In genomic region chr5:149561848-149562247, GRCh38 we compare ENCODE assay signal across 8 cellular contexts. TPM values are rescaled to one million over a fixed set of nuclear protein-coding genes. Genes with fewer than 3 reads are reported as not detected.
DNase-seq lines count a peak whose midpoint lies in the region; ATAC-seq and TF ChIP-seq lines count a peak whose summit lies in the region.

No MANE protein-coding gene starts in this region.

- no peaks in the 10 kb centered on the region for H3K9me3 ChIP-seq in HUES48 (ENCODE audit: control insufficient read depth, insufficient read depth, low read length)
- no peaks in the 10 kb centered on the region for H3K9me3 ChIP-seq in ascending aorta
- H3K9me3 ChIP-seq in thyroid gland, result no peaks in the 10 kb centered on the region

- H3K4me3 ChIP-seq in AG09309 (ENCODE audit: control insufficient read depth, low read depth, low read length) (no peak overlapping the region), HUES48 (ENCODE audit: low read depth, low read length) (peak overlapping the region; percentile 3; the same call in 1 of the 2 replicates), ascending aorta (no peak overlapping the region), thyroid gland (replicated peaks in 1 of 3) (no peak overlapping the region)

- H3K27ac ChIP-seq in HUES48 (ENCODE audit: low read depth, low read length) (peak overlapping the region; percentile 97), ascending aorta (peak overlapping the region; percentile 82 to 92), thyroid gland (peak overlapping the region; percentile 56 to 64 (median 62))

- TF ChIP-seq CTCF in AG09309 (IDR thresholded peaks at IDR 0.05; ENCODE audit: control insufficient read depth, insufficient read depth, low read depth, low read length, missing control alignments), result no peak
- TF ChIP-seq CTCF in ascending aorta (IDR thresholded peaks at IDR 0.05), result no peak
- TF ChIP-seq CTCF in thyroid gland (IDR thresholded peaks at IDR 0.05), result no peak

- H3K36me3 ChIP-seq in HUES48 (ENCODE audit: control insufficient read depth, insufficient read depth, low read length) (no peaks in the 10 kb centered on the region), ascending aorta (no peaks in the 10 kb centered on the region), thyroid gland (no peaks in the 10 kb centered on the region)

- no peak for ATAC-seq in HG02623 (IDR thresholded peaks at IDR 0.05; ENCODE audit: unreplicated experiment)

- DNase-seq in AG09309 (ENCODE audit: low read depth) (peak; percentile 85), ascending aorta (ENCODE audit: low spot score in 2 of 2) (no peak), iris pigment epithelial cell (ENCODE audit: low read depth) (peak; percentile 96), thyroid gland (no peak), COR-L47 (lab: John Stamatoyannopoulos, UW) (no peak)
- DNase-seq in stimulated activated naive CD4-positive, alpha-beta T cell treated with Interleukin-2 at 50 U/mL for 16 hours (lab: John Stamatoyannopoulos, UW), result no peak

- intact Hi-C loops in ascending aorta (cut with DNase I) (loop anchor here (1.0 to 10.0 kb wide), 3 partner anchors 11 to 417 kb away; partner anchors contain the start of genes ABLIM3 and CSNK1A1), thyroid gland (cut with DNase I) (loop anchor here (5.0 to 10.0 kb wide), 2 partner anchors 120 to 247 kb away; no protein-coding TSS in a partner anchor)

- WGBS in thyroid gland, 2 donors, result 36 to 49% methylated on average over 2 of the region's 2 CpGs

- H3K27me3 ChIP-seq in HUES48 (ENCODE audit: control insufficient read depth, insufficient read depth, low read length), result no peaks in the 10 kb centered on the region
- no peaks in the 10 kb centered on the region for H3K27me3 ChIP-seq in ascending aorta
- no peaks in the 10 kb centered on the region for H3K27me3 ChIP-seq in thyroid gland

- peaks cover 22% of the 10 kb centered on the region for H3K4me1 ChIP-seq in HUES48 (ENCODE audit: control insufficient read depth, insufficient read depth, low read length)
- H3K4me1 ChIP-seq in ascending aorta, result peaks cover 0 to 25% of the 10 kb centered on the region in 2 donors
- peaks cover 9 to 19% of the 10 kb centered on the region in 2 donors for H3K4me1 ChIP-seq in thyroid gland

- H3K9ac ChIP-seq in HUES48 (ENCODE audit: low read depth, low read length), result peak overlapping the region; percentile 69

- TF ChIP-seq POLR2A in thyroid gland (IDR thresholded peaks at IDR 0.05), result no peak

RNA-seq across cellular contexts. Expression of gene CSNK1A1, which starts 10.6 kb away (rescaled TPM):
- total RNA-seq in ascending aorta, result 219 TPM
- total RNA-seq in thyroid gland, result 100 to 1,000 TPM; 183 to 262 (median 202) TPM

RNA-seq across cellular contexts. Expression of gene ARHGEF37, which starts 19.4 kb away (rescaled TPM):
- 13.4 TPM for total RNA-seq in ascending aorta
- 1 to 10 TPM; 4.4 to 6.2 (median 5.5) TPM for total RNA-seq in thyroid gland

Comparison
In these comparisons a context has a peak if more than half of its experiments do, and no peak if none do; other contexts are left out.
1. DNase-seq: peak in AG09309 (single experiment) and iris pigment epithelial cell (single experiment); none in ascending aorta (0 of 2), thyroid gland (0 of 2), COR-L47 (single experiment) and stimulated activated naive CD4-positive, alpha-beta T cell treated with Interleukin-2 at 50 U/mL for 16 hours (single experiment).
2. Peak in every context shown above with its lines, with median percentiles within 50 percentile points of each other: H3K27ac ChIP-seq.